20 cellular contexts compared by ENCODE assay signal in the genomic region with DNA sequence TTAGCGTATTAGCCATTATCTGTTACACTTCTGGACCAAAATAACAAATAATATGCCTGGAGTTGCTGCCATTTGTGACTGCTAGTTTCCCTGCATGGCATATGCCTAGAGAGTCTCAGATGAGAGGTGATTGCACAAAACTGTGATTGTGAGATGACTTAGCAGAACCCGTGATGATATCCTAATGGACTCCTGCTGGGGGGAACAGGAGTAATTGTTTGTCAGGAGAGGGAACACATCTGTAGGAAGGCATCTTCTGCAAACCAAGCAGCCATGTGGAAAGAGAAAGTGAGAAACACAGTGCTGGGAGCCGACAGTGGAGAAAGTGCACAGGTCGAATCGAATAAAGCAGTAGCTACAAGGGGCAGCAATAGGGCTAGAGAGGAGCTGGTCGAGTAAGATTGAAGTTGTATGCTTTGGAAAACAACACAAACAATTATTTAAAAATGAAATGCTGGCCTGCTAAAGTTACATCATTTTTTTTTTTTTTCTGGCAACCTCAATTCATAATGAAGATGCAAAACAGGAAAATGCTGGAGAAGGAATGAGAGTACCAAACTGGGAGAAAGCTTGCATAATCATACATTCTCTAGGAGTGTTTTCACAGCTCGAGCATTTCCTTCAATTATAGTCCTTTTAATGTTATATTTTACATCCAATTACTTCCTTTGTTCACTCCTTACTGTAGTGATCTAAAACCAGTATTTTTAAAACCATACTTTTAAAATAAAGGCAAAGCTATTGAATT.
DNase-seq lines count a peak whose midpoint lies in the region; ATAC-seq and TF ChIP-seq lines count a peak whose summit lies in the region.
"Had no signal": no experiment of that assay in that cellular context is flagged by ENCODE, and none has a peak within 500 bp of the region (broad histone marks: within the 10 kb centered on the region; RNA-seq: fewer than 3 reads in every experiment).

No MANE protein-coding gene starts in this region.

- H3K4me3 Mint-ChIP-seq in brain (peak overlapping the region in 3 of 5 experiments; percentile 7 to 57 (median 27)), type B pancreatic cell (peak overlapping the region; percentile 40)
- H3K4me3 Mint-ChIP-seq: activated CD4-positive, alpha-beta T cell treated with anti-CD3 and anti-CD28 coated beads, Interleukin-2, amount 10 ng/mL, durations not matched to agents 7 days and 5 days; activated naive CD4-positive, alpha-beta T cell treated with anti-CD3 and anti-CD28 coated beads, Interleukin-2, amount 50 U/mL, for 24 hours; CD8-positive, alpha-beta memory T cell had no signal

- peak overlapping the region in 3 of 5 experiments; percentile 10 to 90 (median 47) for H3K27ac Mint-ChIP-seq in brain
- no peak overlapping the region for H3K27ac Mint-ChIP-seq in type B pancreatic cell
- H3K27ac Mint-ChIP-seq: activated CD4-positive, alpha-beta T cell treated with anti-CD3 and anti-CD28 coated beads, Interleukin-2, amount 10 ng/mL, durations not matched to agents 7 days and 5 days; activated naive CD4-positive, alpha-beta T cell treated with anti-CD3 and anti-CD28 coated beads, Interleukin-2, amount 50 U/mL, for 24 hours; CD8-positive, alpha-beta memory T cell had no signal

- no peak overlapping the region for H3K27ac ChIP-seq in aorta (ENCODE audit: low read depth in 1 of 2, low read length in 2 of 2)
- H3K27ac ChIP-seq: heart right ventricle, pancreas, spleen had no signal

- H3K36me3 Mint-ChIP-seq in brain (no peaks in the 10 kb centered on the region), type B pancreatic cell (no peaks in the 10 kb centered on the region)
- H3K36me3 Mint-ChIP-seq: activated naive CD4-positive, alpha-beta T cell treated with anti-CD3 and anti-CD28 coated beads, Interleukin-2, amount 50 U/mL, for 24 hours; CD8-positive, alpha-beta memory T cell had no signal

- H3K27me3 Mint-ChIP-seq in brain (no peaks in the 10 kb centered on the region), type B pancreatic cell (peaks cover 3% of the 10 kb centered on the region)
- H3K27me3 Mint-ChIP-seq: activated CD4-positive, alpha-beta T cell treated with anti-CD3 and anti-CD28 coated beads, Interleukin-2, amount 10 ng/mL, durations not matched to agents 7 days and 5 days; activated naive CD4-positive, alpha-beta T cell treated with anti-CD3 and anti-CD28 coated beads, Interleukin-2, amount 50 U/mL, for 24 hours; CD8-positive, alpha-beta memory T cell had no signal

- H3K4me1 Mint-ChIP-seq in brain: peaks cover 35% of the 10 kb centered on the region
- H3K4me1 Mint-ChIP-seq in type B pancreatic cell (ENCODE audit: unreplicated experiment): peaks cover 23% of the 10 kb centered on the region
- H3K4me1 Mint-ChIP-seq: activated CD4-positive, alpha-beta T cell treated with anti-CD3 and anti-CD28 coated beads, Interleukin-2, amount 10 ng/mL, durations not matched to agents 7 days and 5 days; activated naive CD4-positive, alpha-beta T cell treated with anti-CD3 and anti-CD28 coated beads, Interleukin-2, amount 50 U/mL, for 24 hours; CD8-positive, alpha-beta memory T cell had no signal

- no peaks in the 10 kb centered on the region for H3K4me1 ChIP-seq in aorta (ENCODE audit: control insufficient read depth in 1 of 2, insufficient read depth in 2 of 2, low read length in 2 of 2)
- H3K4me1 ChIP-seq: heart right ventricle, pancreas, spleen had no signal

- no peaks in the 10 kb centered on the region for H3K36me3 ChIP-seq in aorta (ENCODE audit: control insufficient read depth in 1 of 2, insufficient read depth in 2 of 2, low read length in 1 of 2)
- H3K36me3 ChIP-seq: heart right ventricle, pancreas, spleen had no signal

- intact Hi-C loops in aorta (cut with DNase I): no loop called here

- no peaks in the 10 kb centered on the region for H3K9me3 ChIP-seq in aorta (ENCODE audit: control insufficient read depth, low read length)
- H3K9me3 ChIP-seq: heart right ventricle, pancreas, spleen had no signal

- H3K4me3 ChIP-seq in aorta (ENCODE audit: low read length in 2 of 2): no peak overlapping the region
- H3K4me3 ChIP-seq: heart right ventricle, pancreas, spleen had no signal

- no peak for TF ChIP-seq CTCF in brain (conservative IDR thresholded peaks at IDR 0.05)
- TF ChIP-seq CTCF in type B pancreatic cell (conservative IDR thresholded peaks at IDR 0.05): no peak

- H3K27me3 ChIP-seq in aorta (ENCODE audit: control insufficient read depth in 1 of 2, insufficient read depth in 2 of 2, low read length in 1 of 2): no peaks in the 10 kb centered on the region
- H3K27me3 ChIP-seq: pancreas, spleen had no signal

- 60 to 65% methylated on average over 7 of the region's 7 CpGs for WGBS in aorta, 2 donors

- H3K9me3 Mint-ChIP-seq in brain (peaks cover 0 to 6% (median 0%) of the 10 kb centered on the region in 5 experiments), type B pancreatic cell (peaks cover 4% of the 10 kb centered on the region)
- H3K9me3 Mint-ChIP-seq: activated CD4-positive, alpha-beta T cell treated with anti-CD3 and anti-CD28 coated beads, Interleukin-2, amount 10 ng/mL, durations not matched to agents 7 days and 5 days; activated naive CD4-positive, alpha-beta T cell treated with anti-CD3 and anti-CD28 coated beads, Interleukin-2, amount 50 U/mL, for 24 hours had no signal

- ATAC-seq in aorta (ENCODE audit: low FRiP score) (no peak), GM21360 (IDR thresholded peaks at IDR 0.05; ENCODE audit: unreplicated experiment) (no peak)
- ATAC-seq: heart right ventricle had no signal

- DNase-seq in NCI-H510A treated with DMSO at 0.1 percent for 48 hours (lab: John Stamatoyannopoulos, UW): peak; percentile 12
- no peak for DNase-seq in NCI-H510A (lab: John Stamatoyannopoulos, UW)
- peak; percentile 12 for DNase-seq in iris pigment epithelial cell (ENCODE audit: low read depth)
- no peak for DNase-seq in type B pancreatic cell (ENCODE audit: extremely low spot score, unreplicated experiment)
- no peak for DNase-seq in DMS53 (lab: John Stamatoyannopoulos, UW)
- DNase-seq in aorta: no peak
- DNase-seq: activated CD4-positive, alpha-beta T cell treated with anti-CD3 and anti-CD28 coated beads, Interleukin-2, amount 10 ng/mL, durations not matched to agents 7 days and 5 days; CD8-positive, alpha-beta memory T cell; central memory CD4-positive, alpha-beta T cell; GDM1; heart right ventricle; kidney; NCI-H345; pancreas; SIG-M5; spleen; stimulated activated naive CD4-positive, alpha-beta T cell had no signal

Comparison
In these comparisons a context has a peak if more than half of its experiments do, and no peak if none do; other contexts are left out.
1. DNase-seq: peak in NCI-H510A treated with DMSO at 0.1 percent for 48 hours (single experiment) and iris pigment epithelial cell (single experiment); none in NCI-H510A (single experiment), type B pancreatic cell (single experiment), DMS53 (single experiment) and aorta (0 of 2).